Comparison of ENCODE assay signal across 8 cellular contexts in genomic region chr5:60945760-60946253, GRCh38. TPM values are rescaled to one million over a fixed set of nuclear protein-coding genes. Genes with fewer than 3 reads are reported as not detected.
DNase-seq lines count a peak whose midpoint lies in the region; ATAC-seq, FAIRE-seq and TF ChIP-seq lines count a peak whose summit lies in the region.

No MANE protein-coding gene starts in this region.

- CTCF ChIA-PET in activated CD4-positive, alpha-beta T cell treated with anti-CD3 and anti-CD28 coated beads, Interleukin-2, amount 10 ng/mL, durations not matched to agents 7 days and 5 days (lab: Charles Lee), result interaction anchor here (0.8 to 1.0 kb wide), 3 partner anchors 9 to 376 kb away, joined by 3 read pairs; no protein-coding TSS in a partner anchor
- CTCF ChIA-PET in activated CD4-positive, alpha-beta memory T cell treated with anti-CD3 and anti-CD28 coated beads for 36 hours (lab: Charles Lee), result interaction anchor here (1.4 to 2.4 kb wide), 2 partner anchors 13 to 14 kb away, joined by 3 to 6 read pairs; no protein-coding TSS in a partner anchor

- no peaks in the 10 kb centered on the region for H3K27me3 Mint-ChIP-seq in activated CD4-positive, alpha-beta T cell treated with anti-CD3 and anti-CD28 coated beads, Interleukin-2, amount 10 ng/mL, durations not matched to agents 7 days and 5 days
- no peaks in the 10 kb centered on the region for H3K27me3 Mint-ChIP-seq in activated CD4-positive, alpha-beta memory T cell treated with anti-CD3 and anti-CD28 coated beads for 36 hours

- no peak overlapping the region for H3K27ac Mint-ChIP-seq in activated CD4-positive, alpha-beta T cell treated with anti-CD3 and anti-CD28 coated beads, Interleukin-2, amount 10 ng/mL, durations not matched to agents 7 days and 5 days
- peak overlapping the region; percentile 77 for H3K27ac Mint-ChIP-seq in activated CD4-positive, alpha-beta memory T cell treated with anti-CD3 and anti-CD28 coated beads for 36 hours

- no peaks in the 10 kb centered on the region for H3K9me3 Mint-ChIP-seq in activated CD4-positive, alpha-beta T cell treated with anti-CD3 and anti-CD28 coated beads, Interleukin-2, amount 10 ng/mL, durations not matched to agents 7 days and 5 days
- no peaks in the 10 kb centered on the region for H3K9me3 Mint-ChIP-seq in activated CD4-positive, alpha-beta memory T cell treated with anti-CD3 and anti-CD28 coated beads for 36 hours

- no peaks in the 10 kb centered on the region for H3K36me3 ChIP-seq in pancreas

- intact Hi-C loops in activated CD4-positive, alpha-beta memory T cell treated with anti-CD3 and anti-CD28 coated beads for 36 hours (cut with micrococcal nuclease), result loop anchor here (1.0 to 5.0 kb wide), 6 partner anchors 26 to 386 kb away; partner anchors contain the start of genes DEPDC1B, SMIM15 and ZSWIM6
- intact Hi-C loops in pancreas (cut with DNase I), result no loop called here

- peak overlapping the region; percentile 50 to 72 (median 61) for H3K4me3 ChIP-seq in pancreas

- peaks cover 19% of the 10 kb centered on the region for H3K4me1 Mint-ChIP-seq in activated CD4-positive, alpha-beta T cell treated with anti-CD3 and anti-CD28 coated beads, Interleukin-2, amount 10 ng/mL, durations not matched to agents 7 days and 5 days
- peaks cover 25% of the 10 kb centered on the region for H3K4me1 Mint-ChIP-seq in activated CD4-positive, alpha-beta memory T cell treated with anti-CD3 and anti-CD28 coated beads for 36 hours (ENCODE audit: low read depth)

- peak overlapping the region; percentile 56 to 80 (median 66) for H3K27ac ChIP-seq in pancreas

- no peak overlapping the region for H3K4me3 Mint-ChIP-seq in activated CD4-positive, alpha-beta T cell treated with anti-CD3 and anti-CD28 coated beads, Interleukin-2, amount 10 ng/mL, durations not matched to agents 7 days and 5 days
- no peak overlapping the region for H3K4me3 Mint-ChIP-seq in activated CD4-positive, alpha-beta memory T cell treated with anti-CD3 and anti-CD28 coated beads for 36 hours

- H3K36me3 Mint-ChIP-seq in activated CD4-positive, alpha-beta T cell treated with anti-CD3 and anti-CD28 coated beads, Interleukin-2, amount 10 ng/mL, durations not matched to agents 7 days and 5 days (ENCODE audit: low read depth), result peaks cover 1% of the 10 kb centered on the region
- H3K36me3 Mint-ChIP-seq in activated CD4-positive, alpha-beta memory T cell treated with anti-CD3 and anti-CD28 coated beads for 36 hours, result no peaks in the 10 kb centered on the region

- WGBS in pancreas, 2 donors, result 1% methylated on average over 23 of the region's 23 CpGs

- POLR2A ChIA-PET in activated CD4-positive, alpha-beta T cell treated with anti-CD3 and anti-CD28 coated beads, Interleukin-2, amount 10 ng/mL, durations not matched to agents 7 days and 5 days (lab: Charles Lee), result interaction anchor here (0.6 kb wide), 1 partner anchor 1742 kb away, joined by 11 read pairs; no protein-coding TSS in a partner anchor
- POLR2A ChIA-PET in activated CD4-positive, alpha-beta memory T cell treated with anti-CD3 and anti-CD28 coated beads for 36 hours (lab: Charles Lee), result no interaction called here

- ATAC-seq in GM21825 (IDR thresholded peaks at IDR 0.05; ENCODE audit: unreplicated experiment), result peak; percentile 20
- ATAC-seq in pancreas, result peak; percentile 35 to 62 (median 58)

- no peak for TF ChIP-seq CTCF in pancreas (IDR thresholded peaks at IDR 0.05)

- TF ChIP-seq EP300 in Ishikawa (IDR thresholded peaks at IDR 0.05; ENCODE audit: borderline replicate concordance), result no peak

- H3K9me3 ChIP-seq in pancreas, result no peaks in the 10 kb centered on the region

- TF ChIP-seq RAD21 in Ishikawa (IDR thresholded peaks at IDR 0.05; ENCODE audit: low read depth), result no peak

- peaks cover 0 to 11% (median 8%) of the 10 kb centered on the region in 3 donors for H3K4me1 ChIP-seq in pancreas

- H3K27me3 ChIP-seq in pancreas, result no peaks in the 10 kb centered on the region

- no peak for FAIRE-seq in pancreas (lab: Jason Lieb, UNC)

- peak; percentile 44 for DNase-seq in activated CD4-positive, alpha-beta T cell treated with anti-CD3 and anti-CD28 coated beads, Interleukin-2, amount 10 ng/mL, durations not matched to agents 7 days and 5 days
- no peak for DNase-seq in activated CD4-positive, alpha-beta T cell treated with anti-CD3 and anti-CD28 coated beads, Interleukin-2, amount 50 U/mL, for 1 hour
- no peak for DNase-seq in activated CD4-positive, alpha-beta memory T cell treated with anti-CD3 and anti-CD28 coated beads for 36 hours
- peak; percentile 55 for DNase-seq in glomerular visceral epithelial cell (ENCODE audit: extremely low spot score)
- DNase-seq in pancreas, result peak in 5 of 6 donors; percentile 7 to 68 (median 32)
- DNase-seq in putamen (ENCODE audit: low spot score), result no peak

TF ChIP-seq in Ishikawa, 13 proteins besides CTCF, POLR2A, EP300 and RAD21:
- 0 out of 2 replicates have a peak, but pooled peaks have one; percentile 26 for TF ChIP-seq TEAD4 (IDR thresholded peaks at IDR 0.05)
- TF ChIP-seq FOXM1 (IDR thresholded peaks at IDR 0.05; ENCODE audit: borderline replicate concordance, low read depth), result no peak

RNA-seq across cellular contexts. Expression of gene NDUFAF2, which starts 0.8 kb away (rescaled TPM):
- 10 to 100 TPM; 18.9 to 22.3 TPM for total RNA-seq in activated CD4-positive, alpha-beta T cell treated with anti-CD3 and anti-CD28 coated beads, Interleukin-2, amount 10 ng/mL, durations not matched to agents 7 days and 5 days
- 10 to 100 TPM; 35.6 to 38.4 TPM for total RNA-seq in activated CD4-positive, alpha-beta memory T cell treated with anti-CD3 and anti-CD28 coated beads for 36 hours
- total RNA-seq in pancreas, result 10 to 100 TPM in 5 of 6 donors, 1 to 10 TPM in 1; 9.4 to 14.8 (median 11.6) TPM
- polyA plus RNA-seq in pancreas, result 10 to 100 TPM; 22.8 to 28.6 TPM

RNA-seq across cellular contexts. Expression of gene ERCC8, which starts 0.9 kb away (rescaled TPM):
- total RNA-seq in activated CD4-positive, alpha-beta T cell treated with anti-CD3 and anti-CD28 coated beads, Interleukin-2, amount 10 ng/mL, durations not matched to agents 7 days and 5 days, result 1 to 10 TPM; 9.9 to 10.0 TPM
- 1 to 10 TPM; 7.7 to 9.1 TPM for total RNA-seq in activated CD4-positive, alpha-beta memory T cell treated with anti-CD3 and anti-CD28 coated beads for 36 hours
- total RNA-seq in pancreas, result 1 to 10 TPM; 2.6 to 5.0 (median 4.1) TPM
- 1 to 10 TPM; 3.2 to 4.4 TPM for polyA plus RNA-seq in pancreas

Comparison
In these comparisons a context has a peak if more than half of its experiments do, and no peak if none do; other contexts are left out.
1. DNase-seq: peak in activated CD4-positive, alpha-beta T cell treated with anti-CD3 and anti-CD28 coated beads, Interleukin-2, amount 10 ng/mL, durations not matched to agents 7 days and 5 days (single experiment), glomerular visceral epithelial cell (single experiment) and pancreas (5 of 6); none in activated CD4-positive, alpha-beta T cell treated with anti-CD3 and anti-CD28 coated beads, Interleukin-2, amount 50 U/mL, for 1 hour (single experiment), activated CD4-positive, alpha-beta memory T cell treated with anti-CD3 and anti-CD28 coated beads for 36 hours (single experiment) and putamen (single experiment).